Comparison of ENCODE assay signal across 1 cellular context in genomic region chr19:43667524-43668405, GRCh38.
TF ChIP-seq lines count a peak whose summit lies in the region.

No MANE protein-coding gene starts in this region.

TF ChIP-seq in HepG2, 621 proteins besides CTCF, POLR2A, EP300 and RAD21:
- TF ChIP-seq SAP130 (CRISPR knock-in tag; IDR thresholded peaks at IDR 0.05; ENCODE audit: low read depth): 0 out of 2 replicates have a peak, but pooled peaks have one; percentile 32
- no peak for TF ChIP-seq STAT6 (CRISPR knock-in tag; IDR thresholded peaks at IDR 0.05; ENCODE audit: borderline replicate concordance)
- TF ChIP-seq ZFX (CRISPR knock-in tag; IDR thresholded peaks at IDR 0.05; ENCODE audit: low read depth): 0 out of 2 replicates have a peak, but pooled peaks have one; percentile 28
- TF ChIP-seq EZH2 (conservative IDR thresholded peaks at IDR 0.05; ENCODE audit: low read depth, low read length): no peak
- TF ChIP-seq POLR2AphosphoS2 (IDR thresholded peaks at IDR 0.05; ENCODE audit: low read depth, low read length): no peak
- TF ChIP-seq ZNF709 (CRISPR knock-in tag; IDR thresholded peaks at IDR 0.05): no peak
- no peak for TF ChIP-seq PRMT3 (CRISPR knock-in tag; IDR thresholded peaks at IDR 0.05; ENCODE audit: borderline replicate concordance, low read depth)
- TF ChIP-seq MTF1 (CRISPR knock-in tag; IDR thresholded peaks at IDR 0.05): no peak
- no peak for TF ChIP-seq TBX2 (CRISPR knock-in tag; IDR thresholded peaks at IDR 0.05; ENCODE audit: borderline replicate concordance)
- no peak for TF ChIP-seq GRHL1 (CRISPR knock-in tag; conservative IDR thresholded peaks at IDR 0.05)
- TF ChIP-seq GATA4 (IDR thresholded peaks at IDR 0.05; ENCODE audit: borderline replicate concordance, low read depth): no peak
- TF ChIP-seq ZZZ3 (CRISPR knock-in tag; IDR thresholded peaks at IDR 0.05; ENCODE audit: borderline replicate concordance): no peak
- TF ChIP-seq MAFK (conservative IDR thresholded peaks at IDR 0.05 in 1 of 2, IDR thresholded peaks at IDR 0.05 in 1 of 2; ENCODE audit: low read length in 2 of 2): no peak
- no peak for TF ChIP-seq STAT5B (CRISPR knock-in tag; IDR thresholded peaks at IDR 0.05)
- TF ChIP-seq ZNF138 (CRISPR knock-in tag; IDR thresholded peaks at IDR 0.05; ENCODE audit: low read depth): no peak
- 0 out of 2 replicates have a peak, but pooled peaks have one; percentile 15 for TF ChIP-seq ARID4A (CRISPR knock-in tag; IDR thresholded peaks at IDR 0.05; ENCODE audit: borderline replicate concordance)
- no peak for TF ChIP-seq CREB1 (IDR thresholded peaks at IDR 0.05)
- TF ChIP-seq CREB1 (CRISPR knock-in tag; IDR thresholded peaks at IDR 0.05): peak; percentile 23; the same call in 1 of the 2 replicates
- no peak for TF ChIP-seq MYC (CRISPR knock-in tag; IDR thresholded peaks at IDR 0.05; ENCODE audit: borderline replicate concordance)
- TF ChIP-seq ZNF329 (CRISPR knock-in tag; IDR thresholded peaks at IDR 0.05; ENCODE audit: low read depth): no peak
- no peak for TF ChIP-seq ZNF280D (CRISPR knock-in tag; IDR thresholded peaks at IDR 0.05)
- no peak for TF ChIP-seq SOX5 (CRISPR knock-in tag; IDR thresholded peaks at IDR 0.05; ENCODE audit: borderline replicate concordance)
- no peak for TF ChIP-seq MAF1 (CRISPR knock-in tag; IDR thresholded peaks at IDR 0.05; ENCODE audit: borderline replicate concordance)
- TF ChIP-seq KDM5A (IDR thresholded peaks at IDR 0.05; ENCODE audit: borderline replicate concordance, low read length): no peak
- TF ChIP-seq ASH2L (IDR thresholded peaks at IDR 0.05; ENCODE audit: insufficient read length, low read depth, low read length): no peak
- TF ChIP-seq BRF2 (CRISPR knock-in tag; IDR thresholded peaks at IDR 0.05): no peak
- no peak for TF ChIP-seq PLSCR1 (CRISPR knock-in tag; IDR thresholded peaks at IDR 0.05; ENCODE audit: borderline replicate concordance)
- TF ChIP-seq ZBTB14 (CRISPR knock-in tag; IDR thresholded peaks at IDR 0.05): no peak
- TF ChIP-seq ZBTB38 (CRISPR knock-in tag; IDR thresholded peaks at IDR 0.05): peak; percentile 79
- no peak for TF ChIP-seq NFRKB (IDR thresholded peaks at IDR 0.05)
- TF ChIP-seq TFDP1 (CRISPR knock-in tag; IDR thresholded peaks at IDR 0.05; ENCODE audit: borderline replicate concordance): no peak
- TF ChIP-seq SRSF1 (optimal IDR thresholded peaks at IDR 0.05; ENCODE audit: low read depth, low read length): no peak
- TF ChIP-seq ZNF430 (CRISPR knock-in tag; IDR thresholded peaks at IDR 0.05): no peak
- TF ChIP-seq ZNF558 (CRISPR knock-in tag; IDR thresholded peaks at IDR 0.05; ENCODE audit: borderline replicate concordance): no peak
- no peak for TF ChIP-seq ZNF263 (CRISPR knock-in tag; IDR thresholded peaks at IDR 0.05)
TF ChIP-seq in HepG2: peak in this region for 5.
